ENCODE assay signal across 25 cellular contexts in the genomic region with DNA sequence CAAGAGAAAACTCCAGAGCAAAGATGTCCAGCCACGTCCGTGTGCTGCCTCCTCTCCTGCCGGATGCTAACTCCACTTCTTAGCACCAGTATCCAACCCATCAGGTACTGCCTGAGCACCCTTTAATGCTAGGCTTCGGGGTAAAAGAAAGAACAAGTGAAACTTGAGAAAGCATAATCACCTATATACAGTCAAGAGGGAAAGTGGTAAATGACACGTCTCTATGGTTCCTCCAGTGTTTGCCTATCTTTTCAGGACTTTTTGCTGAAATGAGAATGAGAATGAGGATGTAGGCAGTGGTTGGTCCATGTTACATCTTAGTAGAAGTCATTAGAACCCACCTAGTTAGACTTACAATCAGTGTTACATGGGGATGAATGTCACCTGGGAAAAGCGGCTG.
"Had no signal": no experiment of that assay in that cellular context is flagged by ENCODE, and none has a peak within 500 bp of the region (broad histone marks: within the 10 kb centered on the region; RNA-seq: fewer than 3 reads in every experiment).

No MANE protein-coding gene starts in this region.

- H2AFZ ChIP-seq: parathyroid adenoma had no signal

- H3K9ac ChIP-seq: parathyroid adenoma had no signal

- H3K9me3 Mint-ChIP-seq: dendritic cell treated with granulocyte-macrophage colony-stimulating factor and Interleukin-4, amounts not matched to agents 40 ng/mL and 50 ng/mL, for 4 days; nephron progenitor cell; stimulated activated naive CD8-positive, alpha-beta T cell treated with anti-CD3 and anti-CD28 coated beads, Interleukin-15, amount 100 ng/mL, for 72 hours had no signal

- H3K27ac Mint-ChIP-seq: dendritic cell treated with granulocyte-macrophage colony-stimulating factor and Interleukin-4, amounts not matched to agents 40 ng/mL and 50 ng/mL, for 4 days; nephron progenitor cell; stimulated activated memory B cell treated with anti-CD40 and anti-IgM and Interleukin-4, amounts not matched to agents 10 μg/mL and 1 μg/mL and 100 μg/mL, for 72 hours; stimulated activated naive CD8-positive, alpha-beta T cell treated with anti-CD3 and anti-CD28 coated beads, Interleukin-15, amount 100 ng/mL, for 72 hours had no signal

- H3K27me3 ChIP-seq: esophagus squamous epithelium, gastroesophageal sphincter, right lobe of liver, testis, tibial nerve, upper lobe of right lung, vagina had no signal

- H3K27ac ChIP-seq: epithelial cell of prostate, esophagus squamous epithelium, gastroesophageal sphincter, left ventricle myocardium inferior, lower lobe of right lung, parathyroid adenoma, psoas muscle, right lobe of liver, testis, tibial nerve, upper lobe of right lung, vagina had no signal

- H3K36me3 Mint-ChIP-seq: naive B cell; stimulated activated memory B cell treated with anti-CD40 and anti-IgM and Interleukin-4, amounts not matched to agents 10 μg/mL and 1 μg/mL and 100 μg/mL, for 72 hours had no signal

- DNase-seq: effector memory CD8-positive, alpha-beta T cell; esophagus squamous epithelium; foreskin fibroblast; glutamatergic neuron; islet precursor cell; left ventricle myocardium inferior; lower lobe of right lung; mesendoderm; naive B cell; nephron progenitor cell; psoas muscle; retina; right lobe of liver; stimulated activated CD4-positive, alpha-beta T cell treated with anti-CD3 and anti-CD28 coated beads, Interleukin-4, amount 100 ng/mL, for 1 hour; stimulated activated CD8-positive, alpha-beta memory T cell treated with anti-CD3 and anti-CD28 coated beads, Interleukin-4, amount 100 ng/mL, for 48 hours; stimulated activated naive CD8-positive, alpha-beta T cell treated with anti-CD3 and anti-CD28 coated beads, Interleukin-15, amount 100 ng/mL, for 72 hours; testis; upper lobe of right lung had no signal

- H3K79me2 ChIP-seq: parathyroid adenoma had no signal

- H3K4me3 Mint-ChIP-seq: dendritic cell treated with granulocyte-macrophage colony-stimulating factor and Interleukin-4, amounts not matched to agents 40 ng/mL and 50 ng/mL, for 4 days; effector memory CD8-positive, alpha-beta T cell; nephron progenitor cell; stimulated activated memory B cell treated with anti-CD40 and anti-IgM and Interleukin-4, amounts not matched to agents 10 μg/mL and 1 μg/mL and 100 μg/mL, for 72 hours; stimulated activated naive CD8-positive, alpha-beta T cell treated with anti-CD3 and anti-CD28 coated beads, Interleukin-15, amount 100 ng/mL, for 72 hours had no signal

- H3K4me1 ChIP-seq: parathyroid adenoma, psoas muscle, right lobe of liver had no signal

- ATAC-seq: effector memory CD8-positive, alpha-beta T cell; gastroesophageal sphincter; lower lobe of right lung; psoas muscle; right lobe of liver; stimulated activated memory B cell treated with anti-CD40 and anti-IgM and Interleukin-4, amounts not matched to agents 10 μg/mL and 1 μg/mL and 100 μg/mL, for 72 hours; stimulated activated naive CD8-positive, alpha-beta T cell treated with anti-CD3 and anti-CD28 coated beads, Interleukin-15, amount 100 ng/mL, for 72 hours; upper lobe of right lung had no signal

- H3K36me3 ChIP-seq: esophagus squamous epithelium, gastroesophageal sphincter, left ventricle myocardium inferior, lower lobe of right lung, right lobe of liver, tibial nerve, upper lobe of right lung, vagina had no signal

- H3K4me3 ChIP-seq: esophagus squamous epithelium, gastroesophageal sphincter, left ventricle myocardium inferior, lower lobe of right lung, psoas muscle, right lobe of liver, testis, tibial nerve, upper lobe of right lung, vagina had no signal

- H3K9me3 ChIP-seq: esophagus squamous epithelium, gastroesophageal sphincter, left ventricle myocardium inferior, lower lobe of right lung, psoas muscle, right lobe of liver, testis, tibial nerve, upper lobe of right lung, vagina had no signal
